17 cellular contexts compared by ENCODE assay signal in the genomic region with DNA sequence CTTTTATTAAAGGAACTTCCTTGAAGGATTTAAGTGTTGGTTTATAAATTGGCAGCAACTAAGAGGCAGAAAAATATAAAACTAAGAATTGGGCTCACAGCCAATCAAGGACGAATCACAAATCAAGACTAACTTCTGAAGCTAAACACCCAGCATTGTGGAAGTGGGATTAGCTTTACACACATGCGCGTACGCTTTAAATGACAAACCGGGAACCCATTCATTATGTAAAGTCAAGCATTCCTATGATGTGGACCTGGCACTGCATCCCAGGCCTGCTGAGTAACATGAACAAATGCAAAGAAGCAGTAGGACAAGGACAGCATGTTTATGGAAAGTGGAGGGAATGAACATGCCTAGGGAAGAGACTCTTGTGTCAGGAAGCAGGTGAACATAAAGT.
A peak's percentile ranks its signal among the peaks of the same experiment; 100 is the strongest.
DNase-seq lines count a peak whose midpoint lies in the region; ATAC-seq, FAIRE-seq and TF ChIP-seq lines count a peak whose summit lies in the region.
"Had no signal": no experiment of that assay in that cellular context is flagged by ENCODE, and none has a peak within 500 bp of the region (broad histone marks: within the 10 kb centered on the region; RNA-seq: fewer than 3 reads in every experiment).

No MANE protein-coding gene starts in this region.

- no peaks in the 10 kb centered on the region for H3K9me3 ChIP-seq in SK-N-SH

- H3K4me1 ChIP-seq in SK-N-SH (ENCODE audit: control insufficient read depth in 1 of 2, insufficient read depth in 2 of 2, low read depth in 1 of 2, low read length in 1 of 2) = no peaks in the 10 kb centered on the region

- POLR2A ChIA-PET in SK-N-SH (lab: Yijun Ruan, JAX) = no interaction called here

- no peak for FAIRE-seq in GM12891 (lab: Jason Lieb, UNC)
- FAIRE-seq: D721Med had no signal

- H3K4me3 Mint-ChIP-seq in activated T-helper 1 cell treated with anti-CD3 and anti-CD28 coated beads, Interleukin-12 subunit alpha, Interleukin-12 subunit beta, Interleukin-2, Interleukin-4 antibody, amounts not matched to agents 30 ng/mL and 10 ng/mL and 1 ng/mL, durations not matched to agents 14 hours and 24 hours and 36 hours = no peak overlapping the region
- no peak overlapping the region for H3K4me3 Mint-ChIP-seq in neural crest cell
- H3K4me3 Mint-ChIP-seq: B cell; CD14-positive monocyte; CD8-positive, alpha-beta T cell had no signal

- 71% methylated on average over 5 of the region's 5 CpGs for WGBS in SK-N-SH (ENCODE audit: low lambda C conversion rate)

- peaks cover 4% of the 10 kb centered on the region for H3F3A ChIP-seq in SK-N-SH (replicated peaks; ENCODE audit: insufficient read depth)

- H3K4me1 Mint-ChIP-seq in activated T-helper 1 cell treated with anti-CD3 and anti-CD28 coated beads, Interleukin-12 subunit alpha, Interleukin-12 subunit beta, Interleukin-2, Interleukin-4 antibody, amounts not matched to agents 30 ng/mL and 10 ng/mL and 1 ng/mL, durations not matched to agents 14 hours and 24 hours and 36 hours (ENCODE audit: low read depth) = peaks cover 7% of the 10 kb centered on the region
- no peaks in the 10 kb centered on the region for H3K4me1 Mint-ChIP-seq in neural crest cell
- H3K4me1 Mint-ChIP-seq: B cell had no signal

- H3K27ac Mint-ChIP-seq in activated T-helper 1 cell treated with anti-CD3 and anti-CD28 coated beads, Interleukin-12 subunit alpha, Interleukin-12 subunit beta, Interleukin-2, Interleukin-4 antibody, amounts not matched to agents 30 ng/mL and 10 ng/mL and 1 ng/mL, durations not matched to agents 14 hours and 24 hours and 36 hours = peak overlapping the region; percentile 10
- peak overlapping the region; percentile 39 for H3K27ac Mint-ChIP-seq in neural crest cell (ENCODE audit: unreplicated experiment)
- H3K27ac Mint-ChIP-seq: B cell; CD14-positive monocyte; CD8-positive, alpha-beta T cell had no signal

- H3K9ac ChIP-seq in SK-N-SH = no peak overlapping the region

- H3K27me3 Mint-ChIP-seq in activated T-helper 1 cell treated with anti-CD3 and anti-CD28 coated beads, Interleukin-12 subunit alpha, Interleukin-12 subunit beta, Interleukin-2, Interleukin-4 antibody, amounts not matched to agents 30 ng/mL and 10 ng/mL and 1 ng/mL, durations not matched to agents 14 hours and 24 hours and 36 hours (ENCODE audit: insufficient read depth) = peaks cover 25% of the 10 kb centered on the region
- peaks cover 23% of the 10 kb centered on the region for H3K27me3 Mint-ChIP-seq in neural crest cell (ENCODE audit: low read depth)

- no peak overlapping the region for H3K27ac ChIP-seq in SK-N-SH (ENCODE audit: low read depth in 2 of 2, low read length in 1 of 2)
- H3K27ac ChIP-seq: HL-60 had no signal

- H3K9me2 ChIP-seq in SK-N-SH = no peaks in the 10 kb centered on the region

- no peak for TF ChIP-seq POLR2A in GM12891 (IDR thresholded peaks at IDR 0.05; ENCODE audit: low read depth, low read length)

- intact Hi-C loops in activated T-helper 1 cell treated with anti-CD3 and anti-CD28 coated beads, Interleukin-12 subunit alpha, Interleukin-12 subunit beta, Interleukin-2, Interleukin-4 antibody, amounts not matched to agents 30 ng/mL and 10 ng/mL and 1 ng/mL, durations not matched to agents 14 hours and 24 hours and 36 hours (cut with micrococcal nuclease) = no loop called here

- no peak overlapping the region for H2AFZ ChIP-seq in SK-N-SH (ENCODE audit: low read depth)

- no peak overlapping the region for H3K4me3 ChIP-seq in SK-N-SH (ENCODE audit: low read depth in 2 of 2, low read length in 1 of 2)

- DNase-seq in SK-N-SH (no peak), neural crest cell (ENCODE audit: low read depth, low spot score) (no peak), GM12891 (ENCODE audit: insufficient read length, low spot score) (no peak), DMS79 (lab: John Stamatoyannopoulos, UW) (no peak)
- DNase-seq in activated T-helper 1 cell treated with anti-CD3 and anti-CD28 coated beads, Interleukin-12 subunit alpha, Interleukin-12 subunit beta, Interleukin-2, Interleukin-4 antibody, amounts not matched to agents 30 ng/mL and 10 ng/mL and 1 ng/mL, durations not matched to agents 14 hours and 24 hours and 36 hours (ENCODE audit: low spot score) = no peak
- DNase-seq in activated naive CD4-positive, alpha-beta T cell treated with Interleukin-2 at 50 U/mL for 16 hours = no peak
- DNase-seq: 8988T; CD8-positive, alpha-beta T cell; COR-L47; GF-D8; HCEC 1CT; IMR-90 had no signal

- H3K79me2 ChIP-seq in SK-N-SH (ENCODE audit: insufficient read depth) = no peaks in the 10 kb centered on the region

- TF ChIP-seq EP300 in SK-N-SH (IDR thresholded peaks at IDR 0.05; ENCODE audit: borderline replicate concordance in 1 of 2, low read depth in 1 of 2, low read length in 1 of 2) = no peak

- TF ChIP-seq CTCF in SK-N-SH (IDR thresholded peaks at IDR 0.05) = no peak
- no peak for TF ChIP-seq CTCF in neural crest cell (conservative IDR thresholded peaks at IDR 0.05)

- no peaks in the 10 kb centered on the region for H3K36me3 Mint-ChIP-seq in activated T-helper 1 cell treated with anti-CD3 and anti-CD28 coated beads, Interleukin-12 subunit alpha, Interleukin-12 subunit beta, Interleukin-2, Interleukin-4 antibody, amounts not matched to agents 30 ng/mL and 10 ng/mL and 1 ng/mL, durations not matched to agents 14 hours and 24 hours and 36 hours (ENCODE audit: low read depth)
- H3K36me3 Mint-ChIP-seq in neural crest cell (ENCODE audit: low read depth) = no peaks in the 10 kb centered on the region
- H3K36me3 Mint-ChIP-seq: CD14-positive monocyte; CD8-positive, alpha-beta T cell had no signal

- H3K36me3 ChIP-seq in SK-N-SH (replicated peaks in 1 of 2; ENCODE audit: control insufficient read depth in 1 of 2, insufficient read depth in 2 of 2, low read length in 1 of 2) = no peaks in the 10 kb centered on the region

- CTCF ChIA-PET in SK-N-SH (lab: Yijun Ruan, JAX) = interaction anchor here (1.0 to 1.4 kb wide), 3 partner anchors 29 to 59 kb away, joined by 3 to 5 read pairs (median 3); no protein-coding TSS in a partner anchor

- H3K9me3 Mint-ChIP-seq in activated T-helper 1 cell treated with anti-CD3 and anti-CD28 coated beads, Interleukin-12 subunit alpha, Interleukin-12 subunit beta, Interleukin-2, Interleukin-4 antibody, amounts not matched to agents 30 ng/mL and 10 ng/mL and 1 ng/mL, durations not matched to agents 14 hours and 24 hours and 36 hours = peaks cover 4% of the 10 kb centered on the region
- peaks cover 3% of the 10 kb centered on the region for H3K9me3 Mint-ChIP-seq in neural crest cell
- H3K9me3 Mint-ChIP-seq: CD8-positive, alpha-beta T cell had no signal

- H4K20me1 ChIP-seq in SK-N-SH (ENCODE audit: insufficient read depth) = no peaks in the 10 kb centered on the region

- TF ChIP-seq RAD21 in SK-N-SH (IDR thresholded peaks at IDR 0.05; ENCODE audit: low read length) = no peak

- no peak overlapping the region for H3K4me2 ChIP-seq in SK-N-SH

- no peaks in the 10 kb centered on the region for H3K27me3 ChIP-seq in SK-N-SH (ENCODE audit: insufficient read depth)

- ATAC-seq in SK-N-SH treated with all-trans-retinoic acid at 6 μM for 48 hours = no peak
- ATAC-seq: CD8-positive, alpha-beta T cell had no signal

TF ChIP-seq in SK-N-SH, 30 proteins besides CTCF, POLR2A, EP300 and RAD21:
- TF ChIP-seq IRF3 (IDR thresholded peaks at IDR 0.05; ENCODE audit: low read depth, low read length) (no peak), RCOR1 (IDR thresholded peaks at IDR 0.05; ENCODE audit: low read length) (no peak), TCF12 (IDR thresholded peaks at IDR 0.05) (no peak), NFIC (IDR thresholded peaks at IDR 0.05; ENCODE audit: borderline replicate concordance) (peak; percentile 30; the same call in 1 of the 2 replicates)

TF ChIP-seq in SK-N-SH treated with all-trans-retinoic acid at 6 μM for 48 hours, 23 proteins besides CTCF, POLR2A, EP300 and RAD21:
- TF ChIP-seq ZNF70 (CRISPR knock-in tag; IDR thresholded peaks at IDR 0.05) (no peak), ISL1 (CRISPR knock-in tag; IDR thresholded peaks at IDR 0.05) (no peak)

TF ChIP-seq in GM12891, 5 proteins besides CTCF, POLR2A, EP300 and RAD21:
- TF ChIP-seq POLR2AphosphoS5 (IDR thresholded peaks at IDR 0.05; ENCODE audit: low read depth, low read length) (no peak), SPI1 (IDR thresholded peaks at IDR 0.05; ENCODE audit: low read depth, low read length) (no peak), PAX5 (IDR thresholded peaks at IDR 0.05; ENCODE audit: insufficient read depth, low read length, severe bottlenecking) (no peak), TAF1 (IDR thresholded peaks at IDR 0.05; ENCODE audit: low read depth, low read length) (no peak), POU2F2 (IDR thresholded peaks at IDR 0.05; ENCODE audit: low read depth, low read length) (no peak)
